In genomic region chr14:65190312-65190711, GRCh38 we compare ENCODE assay signal across 26 cellular contexts.
DNase-seq lines count a peak whose midpoint lies in the region; ATAC-seq, FAIRE-seq and TF ChIP-seq lines count a peak whose summit lies in the region.
"Had no signal": no experiment of that assay in that cellular context is flagged by ENCODE, and none has a peak within 500 bp of the region (broad histone marks: within the 10 kb centered on the region; RNA-seq: fewer than 3 reads in every experiment).

No MANE protein-coding gene starts in this region.

- H3K4me3 ChIP-seq in right atrium auricular region (no peak overlapping the region), mesendoderm (ENCODE audit: low read length) (no peak overlapping the region), neuronal stem cell (ENCODE audit: low read length in 2 of 2) (no peak overlapping the region)
- H3K4me3 ChIP-seq: A549; BLaER1 treated with 17β-estradiol and CSF1 and Interleukin-3, amounts not matched to agents 10 nM and 100 nM; GM12878; HAP-1 had no signal

- H3K4ac ChIP-seq in mesendoderm (ENCODE audit: low read depth, low read length) (no peak overlapping the region), neuronal stem cell (ENCODE audit: low read length) (no peak overlapping the region)

- no peak for DNase-seq in Right ventricle myocardium superior
- no peak for DNase-seq in right atrium auricular region (ENCODE audit: low spot score)
- DNase-seq in GM12892 (ENCODE audit: insufficient read length): no peak
- peak; percentile 13 for DNase-seq in OCI-M1 (lab: John Stamatoyannopoulos, UW)
- DNase-seq in mesendoderm: no peak
- DNase-seq in neuronal stem cell (ENCODE audit: low spot score): no peak
- DNase-seq in NCI-H526 treated with DMSO at 0.1 percent for 48 hours (lab: John Stamatoyannopoulos, UW): no peak
- DNase-seq: 8988T; ACHN; AML-193; BE2C; CD4-positive, alpha-beta T cell; CD8-positive, alpha-beta memory T cell; DMS 273 treated with DMSO at 0.1 percent for 48 hours; DMS79; EL; GDM1; GOT3; HFFc6 had no signal

- no peaks in the 10 kb centered on the region for H3K79me2 ChIP-seq in mesendoderm (ENCODE audit: control insufficient read depth, insufficient read depth, low read length)

- H4K91ac ChIP-seq in neuronal stem cell (ENCODE audit: low read depth, low read length, poor library complexity): no peak overlapping the region

- no peaks in the 10 kb centered on the region for H3K9me3 ChIP-seq in right atrium auricular region
- no peaks in the 10 kb centered on the region for H3K9me3 ChIP-seq in neuronal stem cell (replicated peaks in 1 of 2; ENCODE audit: control insufficient read depth in 2 of 2, insufficient read depth in 1 of 2, low read depth in 1 of 2, low read length in 2 of 2)
- H3K9me3 ChIP-seq: A549; BE2C; BLaER1 treated with 17β-estradiol and CSF1 and Interleukin-3, amounts not matched to agents 10 nM and 100 nM; HAP-1 had no signal

- peak; percentile 46 for FAIRE-seq in GM12892 (lab: Jason Lieb, UNC)
- FAIRE-seq: A549, D721Med, GM12878, GM18507, H54 had no signal

- H2BK120ac ChIP-seq in mesendoderm (ENCODE audit: low read depth, low read length) (no peak overlapping the region), neuronal stem cell (ENCODE audit: low read depth, low read length) (no peak overlapping the region)

- H2BK15ac ChIP-seq in mesendoderm (replicated peaks; ENCODE audit: low read depth): no peak overlapping the region
- no peak overlapping the region for H2BK15ac ChIP-seq in neuronal stem cell (ENCODE audit: low read length)

- no peaks in the 10 kb centered on the region for H3K79me1 ChIP-seq in mesendoderm (ENCODE audit: low read length)
- no peaks in the 10 kb centered on the region for H3K79me1 ChIP-seq in neuronal stem cell (ENCODE audit: low read depth, low read length)

- peak overlapping the region; percentile 13 for H2AK5ac ChIP-seq in mesendoderm (ENCODE audit: low read length)
- no peak overlapping the region for H2AK5ac ChIP-seq in neuronal stem cell (ENCODE audit: low read depth, low read length)

- no peaks in the 10 kb centered on the region for H3K36me3 ChIP-seq in right atrium auricular region
- H3K36me3 ChIP-seq in mesendoderm (ENCODE audit: control insufficient read depth, insufficient read depth, low read length): no peaks in the 10 kb centered on the region
- no peaks in the 10 kb centered on the region for H3K36me3 ChIP-seq in neuronal stem cell (replicated peaks in 1 of 2; ENCODE audit: control insufficient read depth in 2 of 2, insufficient read depth in 2 of 2, low read length in 2 of 2)
- H3K36me3 ChIP-seq: BE2C; BLaER1 treated with 17β-estradiol and CSF1 and Interleukin-3, amounts not matched to agents 10 nM and 100 nM; HAP-1 had no signal

- ATAC-seq in Right ventricle myocardium superior (ENCODE audit: poor library complexity): peak; percentile 49
- ATAC-seq: A549, GM12878 had no signal

- no peak overlapping the region for H3K4me2 ChIP-seq in mesendoderm (ENCODE audit: low read length)
- no peak overlapping the region for H3K4me2 ChIP-seq in neuronal stem cell (ENCODE audit: insufficient read depth, low read length, poor library complexity, severe bottlenecking)
- H3K4me2 ChIP-seq: A549; BLaER1 treated with 17β-estradiol and CSF1 and Interleukin-3, amounts not matched to agents 10 nM and 100 nM had no signal

- no CpG with 5 or more reads among the region's 4 CpGs for WGBS in mesendoderm (ENCODE audit: extremely low coverage, insufficient coverage, low lambda C conversion rate)
- WGBS in neuronal stem cell (ENCODE audit: extremely low coverage in 2 of 2, insufficient read length in 2 of 2, insufficient replicate concordance in 1 of 2), 2 donors: no CpG with 5 or more reads among the region's 4 CpGs

- H3K23ac ChIP-seq in mesendoderm (ENCODE audit: low read length) (no peak overlapping the region), neuronal stem cell (ENCODE audit: low read depth, low read length, poor library complexity) (no peak overlapping the region)

- intact Hi-C loops in Right ventricle myocardium superior (cut with DNase I): no loop called here

- H4K8ac ChIP-seq in mesendoderm (ENCODE audit: low read depth, low read length) (no peak overlapping the region), neuronal stem cell (ENCODE audit: low read depth, low read length) (no peak overlapping the region)

- H4K5ac ChIP-seq in mesendoderm (ENCODE audit: low read length): no peak overlapping the region

- no peak for TF ChIP-seq CTCF in right atrium auricular region (IDR thresholded peaks at IDR 0.05)

- no peak overlapping the region for H2BK5ac ChIP-seq in mesendoderm (ENCODE audit: low read length)
- H2BK5ac ChIP-seq in neuronal stem cell (ENCODE audit: low read length): no peak overlapping the region

- H3K27me3 ChIP-seq in right atrium auricular region: no peaks in the 10 kb centered on the region
- no peaks in the 10 kb centered on the region for H3K27me3 ChIP-seq in mesendoderm (ENCODE audit: insufficient read depth, low read length, poor library complexity)
- H3K27me3 ChIP-seq in neuronal stem cell (ENCODE audit: control insufficient read depth in 3 of 3, insufficient read depth in 3 of 3, low read depth in 1 of 3, low read length in 3 of 3): peaks cover 0 to 12% (median 0%) of the 10 kb centered on the region in 3 experiments
- H3K27me3 ChIP-seq: BE2C; BLaER1 treated with 17β-estradiol and CSF1 and Interleukin-3, amounts not matched to agents 10 nM and 100 nM had no signal

- no peak overlapping the region for H3K14ac ChIP-seq in neuronal stem cell (ENCODE audit: low read length)

- H2AFZ ChIP-seq in neuronal stem cell (ENCODE audit: low read length): no peak overlapping the region

- no peaks in the 10 kb centered on the region for H3K4me1 ChIP-seq in right atrium auricular region
- no peaks in the 10 kb centered on the region for H3K4me1 ChIP-seq in mesendoderm (ENCODE audit: control insufficient read depth, low read depth, low read length)
- H3K4me1 ChIP-seq in neuronal stem cell (ENCODE audit: control insufficient read depth in 2 of 2, insufficient read depth in 1 of 2, low read depth in 1 of 2, low read length in 2 of 2): peaks cover 0 to 11% of the 10 kb centered on the region in 2 donors
- H3K4me1 ChIP-seq: A549, BE2C had no signal

- H3K56ac ChIP-seq in mesendoderm (ENCODE audit: low read length): no peak overlapping the region

- H3K27ac ChIP-seq in right atrium auricular region (no peak overlapping the region), mesendoderm (ENCODE audit: low read depth, low read length) (no peak overlapping the region), neuronal stem cell (replicated peaks; ENCODE audit: low read length) (no peak overlapping the region)
- H3K27ac ChIP-seq: A549; BLaER1 treated with 17β-estradiol and CSF1 and Interleukin-3, amounts not matched to agents 10 nM and 100 nM had no signal

- no peak overlapping the region for H2BK12ac ChIP-seq in neuronal stem cell (ENCODE audit: low read length)

- no peak for TF ChIP-seq POLR2A in GM12892 (IDR thresholded peaks at IDR 0.05; ENCODE audit: low read depth, low read length)

- no peak overlapping the region for H3K9ac ChIP-seq in mesendoderm (ENCODE audit: low read length)
- no peak overlapping the region for H3K9ac ChIP-seq in neuronal stem cell (ENCODE audit: low read depth, low read length, poor library complexity)
- H3K9ac ChIP-seq: BLaER1 treated with 17β-estradiol and CSF1 and Interleukin-3, amounts not matched to agents 10 nM and 100 nM had no signal

- H3K18ac ChIP-seq in mesendoderm (ENCODE audit: low read length) (no peak overlapping the region), neuronal stem cell (ENCODE audit: low read length) (no peak overlapping the region)
